Comparison of ENCODE assay signal across 15 cellular contexts in the genomic region with DNA sequence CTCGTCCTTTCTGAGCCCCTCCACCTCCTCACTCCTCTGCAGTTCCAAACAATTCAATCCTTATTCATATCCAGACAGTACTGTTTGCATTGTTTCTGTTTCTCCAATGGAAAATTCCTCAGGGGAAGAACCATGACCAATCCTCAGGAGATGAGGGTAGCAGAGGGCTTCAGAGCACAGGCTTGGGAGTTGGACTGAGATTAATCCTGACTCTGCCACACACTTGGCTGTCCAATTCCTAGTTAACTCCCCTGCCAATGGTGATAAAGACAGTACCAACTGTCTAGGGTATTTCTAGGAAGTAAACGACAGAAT. TPM values are rescaled to one million over a fixed set of nuclear protein-coding genes. Genes with fewer than 3 reads are reported as not detected.
A peak's percentile ranks its signal among the peaks of the same experiment; 100 is the strongest.
DNase-seq lines count a peak whose midpoint lies in the region; ATAC-seq and TF ChIP-seq lines count a peak whose summit lies in the region.
"Had no signal": no experiment of that assay in that cellular context is flagged by ENCODE, and none has a peak within 500 bp of the region (broad histone marks: within the 10 kb centered on the region; RNA-seq: fewer than 3 reads in every experiment).

No MANE protein-coding gene starts in this region.

- H3K9me3 Mint-ChIP-seq in activated B cell treated with CpG ODN at 0.5 μM for 24 hours: no peaks in the 10 kb centered on the region
- H3K9me3 Mint-ChIP-seq: activated naive CD4-positive, alpha-beta T cell treated with anti-CD3 and anti-CD28 coated beads, Interleukin-2, amount 50 U/mL, for 24 hours; CD8-positive, alpha-beta T cell had no signal

- H3K4me1 Mint-ChIP-seq in activated B cell treated with CpG ODN at 0.5 μM for 24 hours: peaks cover 83% of the 10 kb centered on the region

- DNase-seq in Caki2 (ENCODE audit: low read depth) (peak; percentile 43), activated B cell treated with CpG ODN at 0.5 μM for 24 hours (no peak), kidney glomerular epithelial cell (lab: John Stamatoyannopoulos, UW) (peak; percentile 63), renal cortical epithelial cell (ENCODE audit: low read depth) (peak; percentile 69), HuH-7.5 (ENCODE audit: low spot score) (no peak), cerebellum (ENCODE audit: low spot score) (no peak), T1000 (lab: John Stamatoyannopoulos, UW) (no peak)
- DNase-seq: activated CD4-positive, alpha-beta T cell treated with anti-CD3 and anti-CD28 coated beads for 4 hours; activated CD8-positive, alpha-beta memory T cell treated with anti-CD3 and anti-CD28 coated beads, Interleukin-2, amount 10 ng/mL, durations not matched to agents 7 days and 5 days; CD8-positive, alpha-beta T cell; effector CD4-positive, alpha-beta T cell; NCI-H1694 treated with DMSO at 0.1 percent for 48 hours; SW 1271 had no signal

- no peak for ATAC-seq in activated B cell treated with CpG ODN at 0.5 μM for 24 hours (ENCODE audit: low read depth)
- no peak for ATAC-seq in GM21576 (IDR thresholded peaks at IDR 0.05; ENCODE audit: unreplicated experiment)
- ATAC-seq: activated CD8-positive, alpha-beta memory T cell treated with anti-CD3 and anti-CD28 coated beads, Interleukin-2, amount 10 ng/mL, durations not matched to agents 7 days and 5 days; CD8-positive, alpha-beta T cell had no signal

- TF ChIP-seq CTCF in activated B cell treated with CpG ODN at 0.5 μM for 24 hours (IDR thresholded peaks at IDR 0.05): no peak

- H3K4me3 Mint-ChIP-seq in activated B cell treated with CpG ODN at 0.5 μM for 24 hours: peak overlapping the region; percentile 56
- H3K4me3 Mint-ChIP-seq: activated CD8-positive, alpha-beta memory T cell treated with anti-CD3 and anti-CD28 coated beads, Interleukin-2, amount 10 ng/mL, durations not matched to agents 7 days and 5 days; activated naive CD4-positive, alpha-beta T cell treated with anti-CD3 and anti-CD28 coated beads, Interleukin-2, amount 50 U/mL, for 24 hours; CD8-positive, alpha-beta T cell had no signal

- in situ Hi-C loops in Caki2 (cut with HindIII; ENCODE audit: low pct_unique_long_range_greater_than_20kb, low sequenced_read_pairs): no loop called here

- no peaks in the 10 kb centered on the region for H3K27me3 Mint-ChIP-seq in activated B cell treated with CpG ODN at 0.5 μM for 24 hours
- H3K27me3 Mint-ChIP-seq: activated CD8-positive, alpha-beta memory T cell treated with anti-CD3 and anti-CD28 coated beads, Interleukin-2, amount 10 ng/mL, durations not matched to agents 7 days and 5 days; activated naive CD4-positive, alpha-beta T cell treated with anti-CD3 and anti-CD28 coated beads, Interleukin-2, amount 50 U/mL, for 24 hours had no signal

- POLR2A ChIA-PET in activated B cell treated with CpG ODN at 0.5 μM for 24 hours (lab: Charles Lee): no interaction called here

- peaks cover 42% of the 10 kb centered on the region for H3K36me3 Mint-ChIP-seq in activated B cell treated with CpG ODN at 0.5 μM for 24 hours (ENCODE audit: low read depth)
- H3K36me3 Mint-ChIP-seq: activated naive CD4-positive, alpha-beta T cell treated with anti-CD3 and anti-CD28 coated beads, Interleukin-2, amount 50 U/mL, for 24 hours had no signal

- peak overlapping the region; percentile 88 for H3K27ac Mint-ChIP-seq in activated B cell treated with CpG ODN at 0.5 μM for 24 hours
- H3K27ac Mint-ChIP-seq: activated CD8-positive, alpha-beta memory T cell treated with anti-CD3 and anti-CD28 coated beads, Interleukin-2, amount 10 ng/mL, durations not matched to agents 7 days and 5 days; activated naive CD4-positive, alpha-beta T cell treated with anti-CD3 and anti-CD28 coated beads, Interleukin-2, amount 50 U/mL, for 24 hours; CD8-positive, alpha-beta T cell had no signal

- CTCF ChIA-PET in activated B cell treated with CpG ODN at 0.5 μM for 24 hours (lab: Charles Lee): interaction anchor here (1.7 kb wide), 1 partner anchor 110 kb away, joined by 7 read pairs; no protein-coding TSS in a partner anchor

- intact Hi-C loops in activated B cell treated with CpG ODN at 0.5 μM for 24 hours (cut with micrococcal nuclease): no loop called here

RNA-seq across cellular contexts. Expression of gene MICAL3, which starts 58.0 kb away (rescaled TPM):
- 12.3 and 14.5 TPM in 2 replicates for total RNA-seq in Caki2 (2014; rRNA removed; shearing (Covaris generic); ENCODE audit: low replicate concordance)
- 232 and 257 TPM in 2 replicates for total RNA-seq in activated B cell treated with CpG ODN at 0.5 μM for 24 hours
- 43.9 and 132 TPM in 2 replicates for total RNA-seq in renal cortical epithelial cell
- 77.6 TPM for total RNA-seq in cerebellum

Comparison
In these comparisons a context has a peak if more than half of its experiments do, and no peak if none do; other contexts are left out.
1. DNase-seq: peak in Caki2 (single experiment), kidney glomerular epithelial cell (single experiment) and renal cortical epithelial cell (single experiment); none in activated B cell treated with CpG ODN at 0.5 μM for 24 hours (single experiment), HuH-7.5 (single experiment), cerebellum (single experiment) and T1000 (single experiment).